Comparison of ENCODE assay signal across 8 cellular contexts in the genomic region with DNA sequence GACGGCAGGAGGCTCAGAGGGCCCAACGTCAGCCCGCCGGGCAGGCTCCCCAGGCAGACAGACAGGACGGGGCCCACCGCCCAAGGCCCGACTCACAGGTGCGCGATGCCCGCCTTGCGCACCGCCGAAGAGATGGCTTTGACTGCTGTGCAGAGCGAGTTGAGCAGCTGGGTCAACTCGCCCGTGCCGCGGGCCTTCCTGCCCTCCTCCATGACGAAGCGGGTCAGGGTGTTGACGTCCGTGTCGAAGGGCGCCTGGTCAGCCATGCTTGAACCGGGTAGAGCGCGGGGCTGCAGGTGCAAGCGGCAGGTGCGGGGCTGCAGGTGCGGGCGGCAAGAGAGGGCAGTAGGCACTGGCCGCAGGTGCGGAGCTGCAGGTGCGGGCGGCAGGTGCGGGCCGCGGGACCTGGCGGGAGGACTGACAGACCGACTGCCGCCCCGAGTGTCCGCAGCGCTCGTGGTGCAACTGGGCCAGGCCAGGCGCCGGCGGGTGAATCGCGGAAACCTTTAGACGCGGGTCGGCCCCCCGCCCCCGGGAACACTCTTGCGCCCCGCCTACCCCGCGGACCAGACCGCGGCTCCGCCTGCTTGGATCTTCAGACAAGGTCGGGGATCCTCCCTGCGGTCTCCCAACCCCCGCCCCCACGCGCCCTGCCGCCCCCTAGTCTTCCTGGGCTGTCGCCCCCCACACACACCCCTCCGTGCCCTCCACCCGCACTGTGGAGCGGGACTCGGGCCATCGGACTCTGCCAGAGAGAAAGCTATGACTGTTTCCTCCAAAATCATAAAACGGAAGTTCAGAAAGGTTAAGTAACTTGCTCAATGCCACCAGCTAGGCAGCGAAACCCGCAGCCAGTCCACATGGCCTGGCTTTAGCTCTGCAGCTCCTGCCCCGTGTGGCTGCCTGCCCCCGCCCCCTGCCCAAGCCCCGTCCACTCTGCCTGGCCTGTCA. TPM values are rescaled to one million over a fixed set of nuclear protein-coding genes. Genes with fewer than 3 reads are reported as not detected.
DNase-seq lines count a peak whose midpoint lies in the region; ATAC-seq and TF ChIP-seq lines count a peak whose summit lies in the region.

A gene (minus strand): TSS at position 474 of the 951 bp plus-strand sequence. CDS start 208 bp downstream, at position 266.

- ATAC-seq in HG02973 (IDR thresholded peaks at IDR 0.05; ENCODE audit: unreplicated experiment) (peak; percentile 48), SK-N-SH treated with all-trans-retinoic acid at 6 μM for 48 hours (no peak)
- ATAC-seq in stimulated activated memory B cell treated with anti-CD40 and anti-IgM and Interleukin-4, amounts not matched to agents 10 μg/mL and 1 μg/mL and 100 μg/mL, for 72 hours: peak; percentile 82

- peak within 1 kb of the TSS; percentile 70 for H3K4me3 Mint-ChIP-seq in Caco-2 (ENCODE audit: unreplicated experiment)
- peak within 1 kb of the TSS; percentile 81 for H3K4me3 Mint-ChIP-seq in stimulated activated memory B cell treated with anti-CD40 and anti-IgM and Interleukin-4, amounts not matched to agents 10 μg/mL and 1 μg/mL and 100 μg/mL, for 72 hours

- H3K9ac ChIP-seq in mesenchymal stem cell (ENCODE audit: low read length): peak within 1 kb of the TSS; percentile 43

- H3K27me3 Mint-ChIP-seq in Caco-2 (ENCODE audit: insufficient read depth, unreplicated experiment): no peaks in the 10 kb centered on the region
- no peaks in the 10 kb centered on the region for H3K27me3 Mint-ChIP-seq in stimulated activated memory B cell treated with anti-CD40 and anti-IgM and Interleukin-4, amounts not matched to agents 10 μg/mL and 1 μg/mL and 100 μg/mL, for 72 hours

- peak within 1 kb of the TSS in 1 of 2 experiments; percentile 94 for H3K14ac ChIP-seq in mesenchymal stem cell (ENCODE audit: low read length in 2 of 2)

- H2BK12ac ChIP-seq in mesenchymal stem cell (ENCODE audit: low read length in 2 of 2): no peak within 1 kb of the TSS

- peak within 1 kb of the TSS; percentile 99 for H3K4me2 ChIP-seq in mesenchymal stem cell (ENCODE audit: low read length, poor library complexity, severe bottlenecking)

- H2BK120ac ChIP-seq in mesenchymal stem cell (ENCODE audit: low read depth, low read length): no peak within 1 kb of the TSS

- H3K4me1 ChIP-seq in Caco-2 (no peaks in the 10 kb centered on the region), mesenchymal stem cell (ENCODE audit: control insufficient read depth, insufficient read depth, low read depth, low read length) (peaks cover 17% of the 10 kb centered on the region)

- H3K4ac ChIP-seq in mesenchymal stem cell (ENCODE audit: low read depth in 1 of 2, low read length in 2 of 2): no peak within 1 kb of the TSS

- H3K27ac ChIP-seq in dorsolateral prefrontal cortex (no peak within 1 kb of the TSS), mesenchymal stem cell (ENCODE audit: low read length, poor library complexity, severe bottlenecking) (no peak within 1 kb of the TSS)

- no peak within 1 kb of the TSS for H3K27ac Mint-ChIP-seq in Caco-2 (ENCODE audit: unreplicated experiment)
- H3K27ac Mint-ChIP-seq in stimulated activated memory B cell treated with anti-CD40 and anti-IgM and Interleukin-4, amounts not matched to agents 10 μg/mL and 1 μg/mL and 100 μg/mL, for 72 hours: peak within 1 kb of the TSS; percentile 83

- intact Hi-C loops in Caco-2 (cut with micrococcal nuclease; ENCODE audit: unreplicated experiment): no loop called here
- intact Hi-C loops in dorsolateral prefrontal cortex (cut with DNase I): no loop called here

- peak within 1 kb of the TSS; percentile 91 for H4K8ac ChIP-seq in mesenchymal stem cell (ENCODE audit: low read length)

- H3K4me1 Mint-ChIP-seq in Caco-2 (ENCODE audit: low read depth, unreplicated experiment): no peaks in the 10 kb centered on the region
- peaks cover 11% of the 10 kb centered on the region for H3K4me1 Mint-ChIP-seq in stimulated activated memory B cell treated with anti-CD40 and anti-IgM and Interleukin-4, amounts not matched to agents 10 μg/mL and 1 μg/mL and 100 μg/mL, for 72 hours

- H4K91ac ChIP-seq in mesenchymal stem cell (ENCODE audit: low read length): peak within 1 kb of the TSS; percentile 1

- no peak within 1 kb of the TSS for H2BK15ac ChIP-seq in mesenchymal stem cell (ENCODE audit: low read depth, poor library complexity, severe bottlenecking)

- H2AFZ ChIP-seq in mesenchymal stem cell (ENCODE audit: low read depth, low read length): peak within 1 kb of the TSS; percentile 78

- no peaks in the 10 kb centered on the region for H3K27me3 ChIP-seq in Caco-2 (replicated peaks; ENCODE audit: control insufficient read depth, insufficient read depth, low read length)
- H3K27me3 ChIP-seq in dorsolateral prefrontal cortex: peaks cover 0 to 28% (median 14%) of the 10 kb centered on the region in 45 donors
- peaks cover 32 to 34% of the 10 kb centered on the region in 2 experiments for H3K27me3 ChIP-seq in mesenchymal stem cell (ENCODE audit: control insufficient read depth in 1 of 2, insufficient read depth in 1 of 2, low read length in 2 of 2)

- H3K4me3 ChIP-seq in Caco-2 (ENCODE audit: low read depth, low read length): peak within 1 kb of the TSS; percentile 55
- peak within 1 kb of the TSS; percentile 26 to 70 (median 55) for H3K4me3 ChIP-seq in dorsolateral prefrontal cortex
- H3K4me3 ChIP-seq in mesenchymal stem cell (ENCODE audit: insufficient read depth in 1 of 2, low read depth in 1 of 2, low read length in 2 of 2): peak within 1 kb of the TSS; percentile 62 to 69

- in situ Hi-C loops in G401 (cut with HindIII; ENCODE audit: low sequenced_read_pairs): no loop called here

- POLR2A ChIA-PET in Caco-2 (lab: Charles Lee): no interaction called here

- whole genome bisulfite sequencing in mesenchymal stem cell: 5% methylated on average over 59 of the region's 80 CpGs

- H3K36me3 ChIP-seq in Caco-2 (ENCODE audit: control insufficient read depth, insufficient read depth, low read length) (no peaks in the 10 kb centered on the region), mesenchymal stem cell (ENCODE audit: control insufficient read depth in 1 of 2, insufficient read depth in 2 of 2, low read depth in 1 of 2, low read length in 2 of 2) (no peaks in the 10 kb centered on the region)

- no peaks in the 10 kb centered on the region for H3K36me3 Mint-ChIP-seq in Caco-2 (ENCODE audit: insufficient read depth, unreplicated experiment)
- H3K36me3 Mint-ChIP-seq in stimulated activated memory B cell treated with anti-CD40 and anti-IgM and Interleukin-4, amounts not matched to agents 10 μg/mL and 1 μg/mL and 100 μg/mL, for 72 hours: no peaks in the 10 kb centered on the region

- H3K79me1 ChIP-seq in mesenchymal stem cell (replicated peaks; ENCODE audit: low read length, poor library complexity, severe bottlenecking): no peaks in the 10 kb centered on the region

- no peak within 1 kb of the TSS for H2BK5ac ChIP-seq in mesenchymal stem cell (ENCODE audit: low read depth, low read length, poor library complexity, severe bottlenecking)

- H2AK5ac ChIP-seq in mesenchymal stem cell (ENCODE audit: low read length, severe bottlenecking): no peak within 1 kb of the TSS

- BruUV-seq in Caco-2 (replicated peaks; lab: Mats Ljungman, UMichigan): no TSS peak

- DNase-seq in Caco-2 (peak in 1 of 2 experiments; percentile 34), dorsolateral prefrontal cortex (no peak), mesenchymal stem cell (peak; percentile 42), G401 (ENCODE audit: low spot score) (no peak)
- peak; percentile 27 for DNase-seq in activated CD4-positive, alpha-beta T cell treated with anti-CD3 and anti-CD28 coated beads for 4 hours

- peak within 1 kb of the TSS in 1 of 2 experiments; percentile 94 for H3K23ac ChIP-seq in mesenchymal stem cell (ENCODE audit: low read length in 2 of 2)

- CTCF ChIA-PET in Caco-2 (lab: Charles Lee): interaction anchor here (0.6 kb wide), 1 partner anchor 10 kb away, joined by 3 read pairs; no protein-coding TSS in a partner anchor

- H3K9me3 ChIP-seq in Caco-2 (no peaks in the 10 kb centered on the region), mesenchymal stem cell (ENCODE audit: control insufficient read depth, low read length) (no peaks in the 10 kb centered on the region)

- TF ChIP-seq CTCF in Caco-2 (IDR thresholded peaks at IDR 0.05; ENCODE audit: insufficient read depth in 1 of 2, low read depth in 1 of 2, low read length in 1 of 2, severe bottlenecking in 1 of 2, unreplicated experiment in 1 of 2): no peak
- TF ChIP-seq CTCF in dorsolateral prefrontal cortex (IDR thresholded peaks at IDR 0.05 in 54 of 56, conservative IDR thresholded peaks at IDR 0.05 in 2 of 56; ENCODE audit: low read depth in 1 of 56, partially characterized antibody in 56 of 56): no peak

- H3K18ac ChIP-seq in mesenchymal stem cell (ENCODE audit: low read depth in 1 of 2, low read length in 2 of 2): peak within 1 kb of the TSS in 1 of 2 experiments; percentile 50

- no peaks in the 10 kb centered on the region for H3K9me3 Mint-ChIP-seq in Caco-2 (ENCODE audit: unreplicated experiment)
- no peaks in the 10 kb centered on the region for H3K9me3 Mint-ChIP-seq in stimulated activated memory B cell treated with anti-CD40 and anti-IgM and Interleukin-4, amounts not matched to agents 10 μg/mL and 1 μg/mL and 100 μg/mL, for 72 hours

TF ChIP-seq in SK-N-SH treated with all-trans-retinoic acid at 6 μM for 48 hours, 23 proteins besides CTCF, POLR2A, EP300 and RAD21 (continues in another document):
- no peak for TF ChIP-seq ESRRG (CRISPR knock-in tag; IDR thresholded peaks at IDR 0.05)
- no peak for TF ChIP-seq TOX (CRISPR knock-in tag; IDR thresholded peaks at IDR 0.05; ENCODE audit: borderline replicate concordance)
- no peak for TF ChIP-seq ZFP30 (CRISPR knock-in tag; IDR thresholded peaks at IDR 0.05)
- TF ChIP-seq ZNF565 (CRISPR knock-in tag; conservative IDR thresholded peaks at IDR 0.05; ENCODE audit: low read depth): no peak
- no peak for TF ChIP-seq ZNF70 (CRISPR knock-in tag; IDR thresholded peaks at IDR 0.05)
- TF ChIP-seq, protein P1, sequence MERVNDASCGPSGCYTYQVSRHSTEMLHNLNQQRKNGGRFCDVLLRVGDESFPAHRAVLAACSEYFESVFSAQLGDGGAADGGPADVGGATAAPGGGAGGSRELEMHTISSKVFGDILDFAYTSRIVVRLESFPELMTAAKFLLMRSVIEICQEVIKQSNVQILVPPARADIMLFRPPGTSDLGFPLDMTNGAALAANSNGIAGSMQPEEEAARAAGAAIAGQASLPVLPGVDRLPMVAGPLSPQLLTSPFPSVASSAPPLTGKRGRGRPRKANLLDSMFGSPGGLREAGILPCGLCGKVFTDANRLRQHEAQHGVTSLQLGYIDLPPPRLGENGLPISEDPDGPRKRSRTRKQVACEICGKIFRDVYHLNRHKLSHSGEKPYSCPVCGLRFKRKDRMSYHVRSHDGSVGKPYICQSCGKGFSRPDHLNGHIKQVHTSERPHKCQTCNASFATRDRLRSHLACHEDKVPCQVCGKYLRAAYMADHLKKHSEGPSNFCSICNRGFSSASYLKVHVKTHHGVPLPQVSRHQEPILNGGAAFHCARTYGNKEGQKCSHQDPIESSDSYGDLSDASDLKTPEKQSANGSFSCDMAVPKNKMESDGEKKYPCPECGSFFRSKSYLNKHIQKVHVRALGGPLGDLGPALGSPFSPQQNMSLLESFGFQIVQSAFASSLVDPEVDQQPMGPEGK (CRISPR knock-in tag; IDR thresholded peaks at IDR 0.05; ENCODE audit: borderline replicate concordance): no peak

RNA-seq across cellular contexts. Expression of the gene that starts here (rescaled TPM):
- total RNA-seq in Caco-2 (2022) (1.8 and 2.3 TPM in 2 replicates), dorsolateral prefrontal cortex (1 to 10 TPM in 84 of 120 experiments, under 1 TPM in 27, not detected in 9; 0.58 to 7.0 (median 1.4) TPM)
- 0.40 TPM for polyA plus RNA-seq in mesenchymal stem cell (2013, experiment 1 of 2)
- 0.15 TPM for polyA plus RNA-seq in mesenchymal stem cell (2013, experiment 2 of 2)
- total RNA-seq in G401 (2014; rRNA removed; shearing (Covaris generic)): 0.49 and 1.3 TPM in 2 replicates

Comparison
In these comparisons a context has a peak if more than half of its experiments do, and no peak if none do; other contexts are left out.
1. DNase-seq: peak in activated CD4-positive, alpha-beta T cell treated with anti-CD3 and anti-CD28 coated beads for 4 hours (2 of 2) and mesenchymal stem cell (single experiment); none in dorsolateral prefrontal cortex (0 of 10) and G401 (single experiment).
2. Peak in every context shown above with its lines, with median percentiles within 50 percentile points of each other: H3K4me3 ChIP-seq.